13 cellular contexts compared by ENCODE assay signal in genomic region chr3:53231532-53232511, GRCh38. TPM values are rescaled to one million over a fixed set of nuclear protein-coding genes. Genes with fewer than 3 reads are reported as not detected.
A peak's percentile ranks its signal among the peaks of the same experiment; 100 is the strongest.
DNase-seq lines count a peak whose midpoint lies in the region; ATAC-seq and TF ChIP-seq lines count a peak whose summit lies in the region.
"Had no signal": no experiment of that assay in that cellular context is flagged by ENCODE, and none has a peak within 500 bp of the region (broad histone marks: within the 10 kb centered on the region; RNA-seq: fewer than 3 reads in every experiment).

No MANE protein-coding gene starts in this region.

- H3K4me1 Mint-ChIP-seq in MCF 10A (ENCODE audit: insufficient read depth, unreplicated experiment) = peaks cover 9% of the 10 kb centered on the region
- no peaks in the 10 kb centered on the region for H3K4me1 Mint-ChIP-seq in stimulated activated memory B cell treated with anti-CD40 and anti-IgM and Interleukin-4, amounts not matched to agents 10 μg/mL and 1 μg/mL and 100 μg/mL, for 72 hours
- H3K4me1 Mint-ChIP-seq in activated CD4-positive, alpha-beta T cell treated with anti-CD3 and anti-CD28 coated beads, Interleukin-2, amount 10 ng/mL, durations not matched to agents 7 days and 5 days = peaks cover 25% of the 10 kb centered on the region

- H3K4me1 ChIP-seq in breast epithelium (no peaks in the 10 kb centered on the region), OCI-LY1 (ENCODE audit: insufficient read depth, low read length, severe bottlenecking) (no peaks in the 10 kb centered on the region)

- H3K9me3 ChIP-seq in breast epithelium = no peaks in the 10 kb centered on the region
- no peaks in the 10 kb centered on the region for H3K9me3 ChIP-seq in OCI-LY1 (ENCODE audit: low read length)
- H3K9me3 ChIP-seq: adrenal gland, upper lobe of left lung had no signal

- H3K9ac ChIP-seq in OCI-LY1 (ENCODE audit: low read length) = no peak overlapping the region

- TF ChIP-seq CTCF in MCF 10A (IDR thresholded peaks at IDR 0.05; ENCODE audit: unreplicated experiment) (no peak), breast epithelium (IDR thresholded peaks at IDR 0.05) (no peak), OCI-LY1 (IDR thresholded peaks at IDR 0.05; ENCODE audit: low read length) (peak; percentile 24; the same call in 1 of the 2 replicates), epithelial cell of esophagus (IDR thresholded peaks at IDR 0.05; ENCODE audit: insufficient read depth, low read depth, low read length, missing control alignments) (peak; percentile 19)

- H3K36me3 Mint-ChIP-seq in MCF 10A (ENCODE audit: insufficient read depth, unreplicated experiment) = peaks cover 87% of the 10 kb centered on the region
- peaks cover 71% of the 10 kb centered on the region for H3K36me3 Mint-ChIP-seq in stimulated activated memory B cell treated with anti-CD40 and anti-IgM and Interleukin-4, amounts not matched to agents 10 μg/mL and 1 μg/mL and 100 μg/mL, for 72 hours
- H3K36me3 Mint-ChIP-seq in activated CD4-positive, alpha-beta T cell treated with anti-CD3 and anti-CD28 coated beads, Interleukin-2, amount 10 ng/mL, durations not matched to agents 7 days and 5 days (ENCODE audit: low read depth) = peaks cover 32% of the 10 kb centered on the region

- H3F3A ChIP-seq in OCI-LY1 (ENCODE audit: insufficient read depth, low read length) = no peaks in the 10 kb centered on the region

- no peak overlapping the region for H3K27ac ChIP-seq in breast epithelium
- H3K27ac ChIP-seq in OCI-LY1 (ENCODE audit: low read depth, low read length, poor library complexity, severe bottlenecking) = no peak overlapping the region

- no peak overlapping the region for H3K4me3 ChIP-seq in breast epithelium
- no peak overlapping the region for H3K4me3 ChIP-seq in OCI-LY1 (ENCODE audit: low read depth, low read length, poor library complexity, severe bottlenecking)
- H3K4me3 ChIP-seq in epithelial cell of esophagus (ENCODE audit: low read length) = no peak overlapping the region
- H3K4me3 ChIP-seq: adrenal gland, skin epidermis, upper lobe of left lung had no signal

- no peak overlapping the region for H3K4me3 Mint-ChIP-seq in MCF 10A (ENCODE audit: unreplicated experiment)
- H3K4me3 Mint-ChIP-seq in stimulated activated memory B cell treated with anti-CD40 and anti-IgM and Interleukin-4, amounts not matched to agents 10 μg/mL and 1 μg/mL and 100 μg/mL, for 72 hours = no peak overlapping the region
- no peak overlapping the region for H3K4me3 Mint-ChIP-seq in activated CD4-positive, alpha-beta T cell treated with anti-CD3 and anti-CD28 coated beads, Interleukin-2, amount 10 ng/mL, durations not matched to agents 7 days and 5 days

- H3K4me2 ChIP-seq in OCI-LY1 (ENCODE audit: low read length) = no peak overlapping the region

- H3K9me2 ChIP-seq in OCI-LY1 (ENCODE audit: low read depth, low read length) = no peaks in the 10 kb centered on the region

- intact Hi-C loops in MCF 10A (cut with micrococcal nuclease) (no loop called here), breast epithelium (cut with DNase I; ENCODE audit: low total_unique reads) (no loop called here)

- H2AFZ ChIP-seq in OCI-LY1 (ENCODE audit: low read length) = no peak overlapping the region

- H3K79me2 ChIP-seq in OCI-LY1 (ENCODE audit: insufficient read depth, low read length) = no peaks in the 10 kb centered on the region

- no peak for TF ChIP-seq POLR2A in breast epithelium (IDR thresholded peaks at IDR 0.05)

- ATAC-seq in stimulated activated memory B cell treated with anti-CD40 and anti-IgM and Interleukin-4, amounts not matched to agents 10 μg/mL and 1 μg/mL and 100 μg/mL, for 72 hours = no peak
- no peak for ATAC-seq in HG02642 (IDR thresholded peaks at IDR 0.05; ENCODE audit: poor library complexity, unreplicated experiment)

- H3K36me3 ChIP-seq in breast epithelium (peaks cover 11% of the 10 kb centered on the region), OCI-LY1 (ENCODE audit: insufficient read depth, low read length) (peaks cover 99% of the 10 kb centered on the region)

- CTCF ChIA-PET in MCF 10A (lab: Yijun Ruan, JAX) = interaction anchor here (0.6 to 2.2 kb wide), 4 partner anchors 11 to 252 kb away, joined by 3 to 10 read pairs (median 5); no protein-coding TSS in a partner anchor
- CTCF ChIA-PET in activated CD4-positive, alpha-beta T cell treated with anti-CD3 and anti-CD28 coated beads, Interleukin-2, amount 10 ng/mL, durations not matched to agents 7 days and 5 days (lab: Charles Lee) = interaction anchor here (0.5 to 1.0 kb wide), 3 partner anchors 23 to 645 kb away, joined by 3 to 6 read pairs (median 3); no protein-coding TSS in a partner anchor

- no TSS peak for BruUV-seq in MCF 10A (replicated peaks; lab: Mats Ljungman, UMichigan)

- H3K27me3 ChIP-seq in breast epithelium (no peaks in the 10 kb centered on the region), OCI-LY1 (ENCODE audit: insufficient read depth, low read length) (no peaks in the 10 kb centered on the region)
- H3K27me3 ChIP-seq: adrenal gland, upper lobe of left lung had no signal

- H3K27me3 Mint-ChIP-seq in MCF 10A (ENCODE audit: insufficient read depth, unreplicated experiment) = no peaks in the 10 kb centered on the region
- H3K27me3 Mint-ChIP-seq in stimulated activated memory B cell treated with anti-CD40 and anti-IgM and Interleukin-4, amounts not matched to agents 10 μg/mL and 1 μg/mL and 100 μg/mL, for 72 hours = no peaks in the 10 kb centered on the region
- H3K27me3 Mint-ChIP-seq in activated CD4-positive, alpha-beta T cell treated with anti-CD3 and anti-CD28 coated beads, Interleukin-2, amount 10 ng/mL, durations not matched to agents 7 days and 5 days = no peaks in the 10 kb centered on the region

- no peaks in the 10 kb centered on the region for H3K9me3 Mint-ChIP-seq in MCF 10A (ENCODE audit: unreplicated experiment)
- H3K9me3 Mint-ChIP-seq in stimulated activated memory B cell treated with anti-CD40 and anti-IgM and Interleukin-4, amounts not matched to agents 10 μg/mL and 1 μg/mL and 100 μg/mL, for 72 hours = no peaks in the 10 kb centered on the region
- no peaks in the 10 kb centered on the region for H3K9me3 Mint-ChIP-seq in activated CD4-positive, alpha-beta T cell treated with anti-CD3 and anti-CD28 coated beads, Interleukin-2, amount 10 ng/mL, durations not matched to agents 7 days and 5 days

- POLR2A ChIA-PET in MCF 10A (lab: Yijun Ruan, JAX) = no interaction called here
- POLR2A ChIA-PET in activated CD4-positive, alpha-beta T cell treated with anti-CD3 and anti-CD28 coated beads, Interleukin-2, amount 10 ng/mL, durations not matched to agents 7 days and 5 days (lab: Charles Lee) = no interaction called here

- no peak for DNase-seq in MCF 10A (ENCODE audit: unreplicated experiment)
- no peak for DNase-seq in breast epithelium (ENCODE audit: low spot score in 2 of 2)
- DNase-seq in epithelial cell of esophagus (ENCODE audit: low read depth) = no peak
- DNase-seq in HPDE6-E6E7 (ENCODE audit: extremely low spot score) = no peak
- DNase-seq in activated CD4-positive, alpha-beta T cell treated with anti-CD3 and anti-CD28 coated beads, Interleukin-2, amount 10 ng/mL, durations not matched to agents 7 days and 5 days = no peak
- DNase-seq: GOT3, KBM-7, upper lobe of left lung had no signal

- no peaks in the 10 kb centered on the region for H4K20me1 ChIP-seq in OCI-LY1 (ENCODE audit: insufficient read depth, low read length)

- H3K27ac Mint-ChIP-seq in MCF 10A (ENCODE audit: low read depth, unreplicated experiment) = peak overlapping the region; percentile 19
- H3K27ac Mint-ChIP-seq in stimulated activated memory B cell treated with anti-CD40 and anti-IgM and Interleukin-4, amounts not matched to agents 10 μg/mL and 1 μg/mL and 100 μg/mL, for 72 hours = peak overlapping the region; percentile 53
- H3K27ac Mint-ChIP-seq in activated CD4-positive, alpha-beta T cell treated with anti-CD3 and anti-CD28 coated beads, Interleukin-2, amount 10 ng/mL, durations not matched to agents 7 days and 5 days = no peak overlapping the region

RNA-seq across cellular contexts. Expression of gene TKT, which starts 24.0 kb away (rescaled TPM):
- total RNA-seq in MCF 10A (2022) = 179 and 326 TPM in 2 replicates
- 100 to 1,000 TPM; 130 to 273 (median 131) TPM for total RNA-seq in breast epithelium
- total RNA-seq in activated CD4-positive, alpha-beta T cell treated with anti-CD3 and anti-CD28 coated beads, Interleukin-2, amount 10 ng/mL, durations not matched to agents 7 days and 5 days = 100 to 1,000 TPM; 224 to 228 TPM

Comparison
In these comparisons a context has a peak if more than half of its experiments do, and no peak if none do; other contexts are left out.
1. CTCF ChIP-seq: peak in OCI-LY1 (single experiment) and epithelial cell of esophagus (single experiment); none in MCF 10A (single experiment) and breast epithelium (0 of 3).